ENCODE assay signal across 22 cellular contexts in genomic region chr1:69271569-69271968, GRCh38.
"Had no signal": no experiment of that assay in that cellular context is flagged by ENCODE, and none has a peak within 500 bp of the region (broad histone marks: within the 10 kb centered on the region; RNA-seq: fewer than 3 reads in every experiment).

No MANE protein-coding gene starts in this region.

- H3K27me3 ChIP-seq: MG63 had no signal

- FAIRE-seq: RCC 7860 had no signal

- DNase-seq: IMR-90, Karpas-422, KG1, MG63, NCI-H1092, NCI-H1105 treated with DMSO at 0.1 percent for 48 hours, NCI-H1436, NCI-H187, NCI-H2029, NCI-H2081 treated with DMSO at 0.1 percent for 48 hours, NCI-H2171, NCI-H226, NCI-H510A, NCI-H524 treated with DMSO at 0.1 percent for 48 hours, NCI-H69, NCI-H774, SHP77, SK-N-SH, SW 1271 had no signal

- H3K9me3 ChIP-seq: MG63, SK-N-SH had no signal

- H3K27ac ChIP-seq: HL-60, RWPE1 had no signal

- H3K4me3 ChIP-seq: MG63 had no signal

- H3K36me3 ChIP-seq: MG63 had no signal
